ENCODE assay signal across 9 cellular contexts in genomic region chr1:156926175-156926574, GRCh38. TPM values are rescaled to one million over a fixed set of nuclear protein-coding genes. Genes with fewer than 3 reads are reported as not detected.
DNase-seq lines count a peak whose midpoint lies in the region; ATAC-seq and TF ChIP-seq lines count a peak whose summit lies in the region.
"Had no signal": no experiment of that assay in that cellular context is flagged by ENCODE, and none has a peak within 500 bp of the region (broad histone marks: within the 10 kb centered on the region; RNA-seq: fewer than 3 reads in every experiment).

No MANE protein-coding gene starts in this region.

- peaks cover 9 to 13% of the 10 kb centered on the region in 2 donors for H3K4me1 Mint-ChIP-seq in effector memory CD8-positive, alpha-beta T cell (ENCODE audit: low read depth in 2 of 2)
- peaks cover 20% of the 10 kb centered on the region for H3K4me1 Mint-ChIP-seq in mesothelial cell of epicardium

- no peaks in the 10 kb centered on the region for H3K9me3 Mint-ChIP-seq in effector memory CD8-positive, alpha-beta T cell
- H3K9me3 Mint-ChIP-seq in mesothelial cell of epicardium: no peaks in the 10 kb centered on the region
- H3K9me3 Mint-ChIP-seq: CD8-positive, alpha-beta T cell had no signal

- H3K4me3 Mint-ChIP-seq in effector memory CD8-positive, alpha-beta T cell: no peak overlapping the region
- H3K4me3 Mint-ChIP-seq in mesothelial cell of epicardium: no peak overlapping the region
- H3K4me3 Mint-ChIP-seq: CD8-positive, alpha-beta T cell had no signal

- DNase-seq in activated T-cell treated with anti-CD3 and anti-CD28 coated beads for 24 hours (ENCODE audit: low read depth): peak; percentile 13
- no peak for DNase-seq in activated T-cell treated with anti-CD3 and anti-CD28 coated beads, Interleukin-2, amount 50 U/mL, for 1 hour
- peak; percentile 34 for DNase-seq in NCI-H524 treated with DMSO at 0.1 percent for 48 hours (lab: John Stamatoyannopoulos, UW)
- peak in 1 of 3 experiments; percentile 12 for DNase-seq in effector memory CD8-positive, alpha-beta T cell
- DNase-seq in stimulated activated CD8-positive, alpha-beta memory T cell treated with anti-CD3 and anti-CD28 coated beads, Interleukin-15, amount 100 ng/mL, for 48 hours (ENCODE audit: low read depth in 2 of 2): peak; percentile 55 to 66
- no peak for DNase-seq in mesothelial cell of epicardium (ENCODE audit: low spot score in 2 of 2, unreplicated experiment in 2 of 2)

- H3K36me3 Mint-ChIP-seq in effector memory CD8-positive, alpha-beta T cell (ENCODE audit: insufficient read depth): no peaks in the 10 kb centered on the region
- H3K36me3 Mint-ChIP-seq in mesothelial cell of epicardium: no peaks in the 10 kb centered on the region
- H3K36me3 Mint-ChIP-seq: CD8-positive, alpha-beta T cell had no signal

- H3K27ac Mint-ChIP-seq in effector memory CD8-positive, alpha-beta T cell: no peak overlapping the region
- no peak overlapping the region for H3K27ac Mint-ChIP-seq in mesothelial cell of epicardium
- H3K27ac Mint-ChIP-seq: CD8-positive, alpha-beta T cell had no signal

- peak; percentile 72 for ATAC-seq in effector memory CD8-positive, alpha-beta T cell (replicated peaks)
- ATAC-seq in HG03432 (IDR thresholded peaks at IDR 0.05; ENCODE audit: unreplicated experiment) (no peak), HG03457 (IDR thresholded peaks at IDR 0.05; ENCODE audit: unreplicated experiment) (no peak)
- ATAC-seq: CD8-positive, alpha-beta T cell had no signal

- peaks cover 85 to 100% of the 10 kb centered on the region in 2 donors for H3K27me3 Mint-ChIP-seq in effector memory CD8-positive, alpha-beta T cell
- peaks cover 97% of the 10 kb centered on the region for H3K27me3 Mint-ChIP-seq in mesothelial cell of epicardium (ENCODE audit: low read depth)

- no peak for TF ChIP-seq CTCF in mesothelial cell of epicardium (IDR thresholded peaks at IDR 0.05; ENCODE audit: unreplicated experiment)

RNA-seq across cellular contexts. Expression of gene LRRC71, which starts 5.7 kb away (rescaled TPM):
- total RNA-seq in mesothelial cell of epicardium: 0.11 to 0.34 TPM (median 0.13 TPM) in 3 replicates
- total RNA-seq: CD8-positive, alpha-beta T cell had no signal

RNA-seq across cellular contexts. Expression of gene PEAR1, which starts 32.7 kb away (rescaled TPM):
- 13.8 to 16.1 TPM (median 15.7 TPM) in 3 replicates for total RNA-seq in mesothelial cell of epicardium
- total RNA-seq: CD8-positive, alpha-beta T cell had no signal

Comparison
In these comparisons a context has a peak if more than half of its experiments do, and no peak if none do; other contexts are left out.
1. DNase-seq: peak in activated T-cell treated with anti-CD3 and anti-CD28 coated beads for 24 hours (single experiment), NCI-H524 treated with DMSO at 0.1 percent for 48 hours (single experiment) and stimulated activated CD8-positive, alpha-beta memory T cell treated with anti-CD3 and anti-CD28 coated beads, Interleukin-15, amount 100 ng/mL, for 48 hours (2 of 2); none in activated T-cell treated with anti-CD3 and anti-CD28 coated beads, Interleukin-2, amount 50 U/mL, for 1 hour (single experiment) and mesothelial cell of epicardium (0 of 2).